Comparison of ENCODE assay signal across 19 cellular contexts in genomic region chrX:71669492-71669891, GRCh38. TPM values are rescaled to one million over a fixed set of nuclear protein-coding genes. Genes with fewer than 3 reads are reported as not detected.
"Had no signal": no experiment of that assay in that cellular context is flagged by ENCODE, and none has a peak within 500 bp of the region (broad histone marks: within the 10 kb centered on the region; RNA-seq: fewer than 3 reads in every experiment).

No MANE protein-coding gene starts in this region.

- H3K4me2 ChIP-seq: KMS-11, PC-9 had no signal

- H3K9me3 ChIP-seq: Peyer's patch, SJCRH30 had no signal

- DNase-seq: NCI-H1436, NCI-H187, NCI-H2029, NCI-H2081 treated with DMSO at 0.1 percent for 48 hours, NCI-H226, NCI-H446, NCI-H774, PC-9, Peyer's patch, SHP77 treated with DMSO at 0.1 percent for 48 hours had no signal

- H3K4me3 ChIP-seq: K562, PC-9, Peyer's patch, SJCRH30, SK-N-MC had no signal

- H3K27ac ChIP-seq: HL-60, KMS-11, PC-9, Peyer's patch, SJCRH30, SK-N-MC had no signal

- H3K36me3 Mint-ChIP-seq: IgD-negative memory B cell had no signal

- H3K4me3 Mint-ChIP-seq: IgD-negative memory B cell had no signal

- H3K4me1 ChIP-seq: Peyer's patch, SJCRH30 had no signal

- H3K4me1 Mint-ChIP-seq: IgD-negative memory B cell had no signal

- H3K27me3 ChIP-seq: Peyer's patch, SJCRH30 had no signal

- H3K36me3 ChIP-seq: Peyer's patch, SJCRH30 had no signal

- H3K9ac ChIP-seq: KMS-11 had no signal

- H3K27ac Mint-ChIP-seq: IgD-negative memory B cell had no signal

RNA-seq across cellular contexts. Expression of gene CXorf49, which starts 48.6 kb away (rescaled TPM):
- total RNA-seq: K562, M059J, PC-9, Peyer's patch, Right ventricle myocardium inferior, RPMI7951, SJCRH30 had no signal
- polyA plus RNA-seq: IgD-negative memory B cell, K562 had no signal

RNA-seq across cellular contexts. Expression of gene CXCR3, which starts 51.2 kb away (rescaled TPM):
- total RNA-seq: K562, M059J, PC-9, RPMI7951, SJCRH30 had no signal
- polyA plus RNA-seq: K562 had no signal
